ENCODE assay signal across 8 cellular contexts in the genomic region with DNA sequence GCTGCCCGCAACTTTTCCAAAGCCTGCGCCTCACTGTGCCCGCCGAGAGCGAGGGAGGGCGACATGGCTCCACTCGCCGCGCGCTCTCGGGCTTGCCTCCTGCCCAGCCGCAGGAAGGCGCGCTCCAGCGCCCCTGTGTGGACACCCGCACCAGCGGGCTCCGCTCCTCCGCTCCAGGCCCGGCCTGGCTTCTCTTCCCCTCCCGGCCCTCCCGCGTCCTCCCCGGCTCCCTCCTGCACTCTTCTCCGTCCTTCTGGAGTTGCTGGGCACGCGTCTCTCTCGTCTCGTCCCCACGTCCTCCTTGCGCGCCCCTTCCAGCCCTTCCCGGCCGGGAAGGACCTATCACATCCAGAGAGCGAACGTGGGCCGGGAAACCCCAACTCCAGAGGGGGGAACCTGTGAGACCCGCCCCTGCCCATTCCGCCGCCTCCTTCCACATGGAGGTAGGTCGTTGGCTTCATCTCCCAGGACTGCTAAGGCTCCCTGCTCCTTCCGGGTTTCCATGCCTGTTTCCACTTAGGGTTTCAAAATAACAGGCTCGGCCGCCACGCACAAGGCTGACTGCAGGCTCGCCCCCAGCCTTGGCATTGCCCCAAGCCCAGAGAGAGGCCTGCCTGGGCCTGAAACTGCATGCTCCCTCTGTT.
DNase-seq lines count a peak whose midpoint lies in the region; ATAC-seq and TF ChIP-seq lines count a peak whose summit lies in the region.
"Not testable (repeated sequence)": the region's sequence is repeated elsewhere in the genome, so short reads cannot be mapped to it uniquely, and the experiment has no call there.

No MANE protein-coding gene starts in this region.

- peak overlapping the region; percentile 78 for H3K4me3 Mint-ChIP-seq in T-helper 17 cell

- H3K9ac ChIP-seq in liver (ENCODE audit: low read depth in 1 of 2, low read length in 2 of 2), result not testable (repeated sequence)

- H3K27ac Mint-ChIP-seq in T-helper 17 cell, result not testable (repeated sequence)

- peaks cover 30% of the 10 kb centered on the region for H3K27me3 Mint-ChIP-seq in T-helper 17 cell

- not testable (repeated sequence) for TF ChIP-seq CTCF in foreskin keratinocyte (conservative IDR thresholded peaks at IDR 0.05); liver (IDR thresholded peaks at IDR 0.05; ENCODE audit: low read depth, low read length, missing input control)

- peak; percentile 29 to 44 for TF ChIP-seq RAD21 in liver (IDR thresholded peaks at IDR 0.05)

- ATAC-seq in T-helper 17 cell (peak; percentile 70), foreskin keratinocyte (peak; percentile 80)

- DNase-seq in GF-D8 (lab: John Stamatoyannopoulos, UW), result peak; percentile 20
- peak; percentile 12 to 39 for DNase-seq in NCI-H2081 (lab: John Stamatoyannopoulos, UW)
- DNase-seq in T-helper 17 cell, result not testable (repeated sequence)
- peak in 46 of 58 donors; percentile 12 to 73 (median 48) for DNase-seq in anterior cingulate cortex (lab: John Stamatoyannopoulos, UW)
- DNase-seq in foreskin keratinocyte, result peak in 1 of 2 donors; percentile 23
- peak; percentile 23 for DNase-seq in pons (ENCODE audit: low spot score)
- DNase-seq in ureter (ENCODE audit: low spot score), result peak; percentile 67

- H3K36me3 Mint-ChIP-seq in T-helper 17 cell (ENCODE audit: low read depth), result not testable (repeated sequence)

- not testable (repeated sequence) for H3K9me3 ChIP-seq in T-helper 17 cell (ENCODE audit: control insufficient read depth, low read length, poor library complexity, severe bottlenecking); liver (ENCODE audit: control insufficient read depth in 4 of 4, low read length in 3 of 4)

- H3K4me1 ChIP-seq in foreskin keratinocyte; liver (ENCODE audit: control insufficient read depth in 4 of 4, insufficient read depth in 4 of 4, low read length in 3 of 4): not testable (repeated sequence)

- peaks cover 14% of the 10 kb centered on the region for H3K27me3 ChIP-seq in foreskin keratinocyte
- not testable (repeated sequence) for H3K27me3 ChIP-seq in liver (ENCODE audit: control insufficient read depth in 4 of 4, insufficient read depth in 4 of 4, low read length in 3 of 4)

- not testable (repeated sequence) for H3K36me3 ChIP-seq in liver (ENCODE audit: control insufficient read depth in 4 of 4, insufficient read depth in 3 of 4, low read depth in 1 of 4, low read length in 3 of 4)

- H3K4me3 ChIP-seq in liver (ENCODE audit: low read depth in 1 of 3, low read length in 3 of 3), result peak overlapping the region in 1 of 3 donors; percentile 60

- H3K4me1 Mint-ChIP-seq in T-helper 17 cell, result not testable (repeated sequence)

- H3K27ac ChIP-seq in foreskin keratinocyte; liver (ENCODE audit: low read depth in 1 of 2, low read length in 2 of 2): not testable (repeated sequence)

- 8% methylated on average over 30 of the region's 46 CpGs for WGBS in liver

TF ChIP-seq in liver, 16 proteins besides CTCF, POLR2A, EP300 and RAD21:
- TF ChIP-seq YY1 (IDR thresholded peaks at IDR 0.05), result peak; percentile 23
